In the genomic region with DNA sequence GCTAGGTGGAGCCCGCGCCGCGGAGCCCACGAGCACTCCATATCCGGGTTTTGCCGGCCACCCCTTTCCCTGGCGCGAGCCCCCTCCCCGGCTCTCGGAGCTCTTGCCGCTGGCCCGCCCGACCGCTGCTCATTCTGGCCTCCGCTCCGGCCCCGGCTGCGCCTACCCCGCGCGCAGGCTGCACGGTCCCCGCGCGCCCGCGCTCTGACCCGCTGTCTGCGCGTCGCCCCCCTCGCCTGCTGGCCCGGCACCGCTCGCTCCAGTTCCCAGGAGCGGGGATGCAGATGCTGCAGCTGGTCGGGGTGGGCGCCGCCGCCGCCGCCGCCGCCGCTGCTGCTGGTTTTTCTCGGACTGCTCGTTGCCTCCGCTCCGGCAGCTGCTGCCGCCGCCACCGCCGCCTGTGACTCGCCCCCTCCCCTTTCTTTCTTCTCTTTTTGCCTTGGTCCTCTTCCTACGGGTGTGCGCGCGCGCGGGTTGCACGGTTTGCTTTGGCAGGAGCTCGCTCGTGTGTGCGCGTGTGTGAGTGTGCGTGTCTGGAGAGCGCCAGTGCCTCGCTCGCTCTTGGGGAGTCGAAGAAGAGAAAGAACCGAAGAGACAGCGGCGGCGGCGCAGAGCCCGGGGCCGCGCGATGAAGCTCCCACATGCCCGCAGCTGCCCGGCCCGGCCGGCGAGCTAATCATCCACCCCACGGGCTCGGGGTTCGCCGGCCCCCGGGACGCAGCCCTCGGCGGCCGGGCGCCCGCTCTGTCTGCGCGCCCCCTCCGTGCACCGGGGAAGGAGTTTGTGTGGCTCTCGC, we compare ENCODE assay signal across 8 cellular contexts. TPM values are rescaled to one million over a fixed set of nuclear protein-coding genes. Genes with fewer than 3 reads are reported as not detected.
DNase-seq lines count a peak whose midpoint lies in the region; ATAC-seq and TF ChIP-seq lines count a peak whose summit lies in the region.

TSS of gene ADGRL3 (plus strand) at position 132 of the 796 bp plus-strand sequence.

- TF ChIP-seq POLR2A in lower leg skin (IDR thresholded peaks at IDR 0.05) = no peak

- H3K9ac ChIP-seq in ES-I3 (ENCODE audit: low read depth, low read length) = peak within 1 kb of the TSS; percentile 79

- peaks cover 12% of the 10 kb centered on the region for H3K4me1 ChIP-seq in ES-I3 (ENCODE audit: insufficient read depth, low read length)
- peaks cover 0 to 6% (median 2%) of the 10 kb centered on the region in 4 donors for H3K4me1 ChIP-seq in tibial artery

- no peaks in the 10 kb centered on the region for H3K9me3 ChIP-seq in ES-I3 (ENCODE audit: control insufficient read depth, insufficient read depth, low read length)
- no peaks in the 10 kb centered on the region for H3K9me3 ChIP-seq in tibial artery

- peak; percentile 38 for DNase-seq in NCI-H2171 (lab: John Stamatoyannopoulos, UW)
- DNase-seq in coronary artery (ENCODE audit: low spot score) = no peak
- peak in 1 of 2 donors; percentile 80 for DNase-seq in lower leg skin (ENCODE audit: low spot score in 2 of 2)
- DNase-seq in tibial artery = peak; percentile 30 to 68
- DNase-seq in NK-92 treated with Interleukin-12 subunit alpha and Interleukin-12 subunit beta, amount 100 ng/mL, for 24 hours (lab: John Stamatoyannopoulos, UW) = no peak
- no peak for DNase-seq in SKM-1 treated with dmso at 0.1 percent for 144 hours (lab: John Stamatoyannopoulos, UW; ENCODE audit: unreplicated experiment)

- H3K4me3 ChIP-seq in coronary artery (peak within 1 kb of the TSS; percentile 89), lower leg skin (ENCODE audit: low read depth, poor library complexity, severe bottlenecking) (peak within 1 kb of the TSS; percentile 39), tibial artery (peak within 1 kb of the TSS; percentile 83 to 89)

- H3K36me3 ChIP-seq in ES-I3 (ENCODE audit: insufficient read depth, low read length) = no peaks in the 10 kb centered on the region
- H3K36me3 ChIP-seq in tibial artery = no peaks in the 10 kb centered on the region

- 0 to 1% methylated on average over 62 to 68 of the region's 101 CpGs for WGBS in lower leg skin, 2 donors

- no peaks in the 10 kb centered on the region for H3K27me3 ChIP-seq in tibial artery

- TF ChIP-seq CTCF in coronary artery (IDR thresholded peaks at IDR 0.05) = no peak
- no peak for TF ChIP-seq CTCF in lower leg skin (IDR thresholded peaks at IDR 0.05)
- no peak for TF ChIP-seq CTCF in tibial artery (IDR thresholded peaks at IDR 0.05)

- H3K27ac ChIP-seq in coronary artery = peak within 1 kb of the TSS; percentile 60 to 74
- H3K27ac ChIP-seq in tibial artery = peak within 1 kb of the TSS; percentile 85 to 86

- intact Hi-C loops in lower leg skin (cut with DNase I; ENCODE audit: low total_unique reads) = no loop called here
- intact Hi-C loops in tibial artery (cut with DNase I; ENCODE audit: low total_unique reads) = loop anchor here (10.0 kb wide), 2 partner anchors 74 to 174 kb away; no protein-coding TSS in a partner anchor

- no peak for ATAC-seq in GM19467 (IDR thresholded peaks at IDR 0.05; ENCODE audit: unreplicated experiment)

RNA-seq across cellular contexts. Expression of gene ADGRL3, which starts in this region (rescaled TPM):
- total RNA-seq in lower leg skin = 10 to 100 TPM in 2 of 4 donors, 1 to 10 TPM in 2; 1.8 to 21.2 (median 8.2) TPM

Comparison
In these comparisons a context has a peak if more than half of its experiments do, and no peak if none do; other contexts are left out.
1. DNase-seq: peak in NCI-H2171 (single experiment) and tibial artery (2 of 2); none in coronary artery (single experiment), NK-92 treated with Interleukin-12 subunit alpha and Interleukin-12 subunit beta, amount 100 ng/mL, for 24 hours (single experiment) and SKM-1 treated with dmso at 0.1 percent for 144 hours (single experiment).
2. H3K4me3 ChIP-seq: peak in every context shown above with its lines; median percentile 89 in coronary artery; 86 in tibial artery; 39 in lower leg skin.